1 cellular context compared by ENCODE assay signal in genomic region chr13:97948041-97948440, GRCh38.
TF ChIP-seq lines count a peak whose summit lies in the region.

No MANE protein-coding gene starts in this region.

TF ChIP-seq in A549, 52 proteins besides CTCF, POLR2A, EP300 and RAD21 (continued from another document):
- TF ChIP-seq, protein P1, sequence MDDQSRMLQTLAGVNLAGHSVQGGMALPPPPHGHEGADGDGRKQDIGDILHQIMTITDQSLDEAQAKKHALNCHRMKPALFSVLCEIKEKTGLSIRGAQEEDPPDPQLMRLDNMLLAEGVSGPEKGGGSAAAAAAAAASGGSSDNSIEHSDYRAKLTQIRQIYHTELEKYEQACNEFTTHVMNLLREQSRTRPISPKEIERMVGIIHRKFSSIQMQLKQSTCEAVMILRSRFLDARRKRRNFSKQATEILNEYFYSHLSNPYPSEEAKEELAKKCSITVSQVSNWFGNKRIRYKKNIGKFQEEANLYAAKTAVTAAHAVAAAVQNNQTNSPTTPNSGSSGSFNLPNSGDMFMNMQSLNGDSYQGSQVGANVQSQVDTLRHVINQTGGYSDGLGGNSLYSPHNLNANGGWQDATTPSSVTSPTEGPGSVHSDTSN (IDR thresholded peaks at IDR 0.05) = no peak
- no peak for TF ChIP-seq ZNF302 (CRISPR knock-in tag; IDR thresholded peaks at IDR 0.05)
- TF ChIP-seq MAFK (IDR thresholded peaks at IDR 0.05; ENCODE audit: partially characterized antibody) = no peak
- TF ChIP-seq JUN (IDR thresholded peaks at IDR 0.05) = no peak
- TF ChIP-seq, protein P2, sequence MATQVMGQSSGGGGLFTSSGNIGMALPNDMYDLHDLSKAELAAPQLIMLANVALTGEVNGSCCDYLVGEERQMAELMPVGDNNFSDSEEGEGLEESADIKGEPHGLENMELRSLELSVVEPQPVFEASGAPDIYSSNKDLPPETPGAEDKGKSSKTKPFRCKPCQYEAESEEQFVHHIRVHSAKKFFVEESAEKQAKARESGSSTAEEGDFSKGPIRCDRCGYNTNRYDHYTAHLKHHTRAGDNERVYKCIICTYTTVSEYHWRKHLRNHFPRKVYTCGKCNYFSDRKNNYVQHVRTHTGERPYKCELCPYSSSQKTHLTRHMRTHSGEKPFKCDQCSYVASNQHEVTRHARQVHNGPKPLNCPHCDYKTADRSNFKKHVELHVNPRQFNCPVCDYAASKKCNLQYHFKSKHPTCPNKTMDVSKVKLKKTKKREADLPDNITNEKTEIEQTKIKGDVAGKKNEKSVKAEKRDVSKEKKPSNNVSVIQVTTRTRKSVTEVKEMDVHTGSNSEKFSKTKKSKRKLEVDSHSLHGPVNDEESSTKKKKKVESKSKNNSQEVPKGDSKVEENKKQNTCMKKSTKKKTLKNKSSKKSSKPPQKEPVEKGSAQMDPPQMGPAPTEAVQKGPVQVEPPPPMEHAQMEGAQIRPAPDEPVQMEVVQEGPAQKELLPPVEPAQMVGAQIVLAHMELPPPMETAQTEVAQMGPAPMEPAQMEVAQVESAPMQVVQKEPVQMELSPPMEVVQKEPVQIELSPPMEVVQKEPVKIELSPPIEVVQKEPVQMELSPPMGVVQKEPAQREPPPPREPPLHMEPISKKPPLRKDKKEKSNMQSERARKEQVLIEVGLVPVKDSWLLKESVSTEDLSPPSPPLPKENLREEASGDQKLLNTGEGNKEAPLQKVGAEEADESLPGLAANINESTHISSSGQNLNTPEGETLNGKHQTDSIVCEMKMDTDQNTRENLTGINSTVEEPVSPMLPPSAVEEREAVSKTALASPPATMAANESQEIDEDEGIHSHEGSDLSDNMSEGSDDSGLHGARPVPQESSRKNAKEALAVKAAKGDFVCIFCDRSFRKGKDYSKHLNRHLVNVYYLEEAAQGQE (IDR thresholded peaks at IDR 0.05) = no peak
- no peak for TF ChIP-seq USF2 (IDR thresholded peaks at IDR 0.05)
- no peak for TF ChIP-seq NR3C1 (IDR thresholded peaks at IDR 0.05)
- TF ChIP-seq ZFP36 (IDR thresholded peaks at IDR 0.05; ENCODE audit: borderline replicate concordance, partially characterized antibody) = no peak
